ENCODE assay signal across 14 cellular contexts in the genomic region with DNA sequence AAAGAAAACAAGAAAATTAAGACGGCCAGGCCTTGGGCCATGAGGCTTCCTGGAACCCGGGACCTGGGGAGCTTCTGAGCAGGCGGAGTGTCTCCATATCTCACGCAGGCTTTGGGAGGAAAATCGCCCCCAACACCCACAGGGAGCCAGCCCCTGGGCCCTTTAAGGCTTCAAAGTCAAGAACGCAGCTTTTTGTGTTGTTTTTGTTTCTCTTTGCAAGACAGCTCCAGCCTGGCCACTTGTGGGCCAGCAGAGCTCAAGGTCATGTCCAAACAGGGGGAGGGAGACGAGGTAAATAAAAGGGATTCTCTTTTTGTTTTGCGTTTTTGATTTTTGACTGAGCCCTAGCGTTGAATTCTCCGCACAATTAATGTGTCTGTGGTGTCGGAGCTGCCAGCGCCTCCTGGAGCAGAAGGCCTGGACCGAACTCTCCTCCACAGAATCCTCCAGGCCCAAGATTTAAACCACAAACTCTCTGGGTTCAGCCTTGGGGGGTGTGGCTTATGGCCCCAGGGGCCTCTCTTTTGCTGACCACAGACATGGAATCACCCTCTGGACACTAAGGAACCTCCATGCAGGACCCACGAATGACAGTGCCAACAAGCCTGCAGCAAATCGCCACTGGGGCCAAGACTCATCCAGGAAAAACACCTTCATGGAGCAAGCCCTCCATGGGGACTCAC. TPM values are rescaled to one million over a fixed set of nuclear protein-coding genes. Genes with fewer than 3 reads are reported as not detected.
DNase-seq lines count a peak whose midpoint lies in the region; ATAC-seq, FAIRE-seq and TF ChIP-seq lines count a peak whose summit lies in the region.
"Had no signal": no experiment of that assay in that cellular context is flagged by ENCODE, and none has a peak within 500 bp of the region (broad histone marks: within the 10 kb centered on the region; RNA-seq: fewer than 3 reads in every experiment).

No MANE protein-coding gene starts in this region.

- H3K4me3 ChIP-seq in right cardiac atrium (ENCODE audit: low read length): no peak overlapping the region
- no peak overlapping the region for H3K4me3 ChIP-seq in heart left ventricle
- no peak overlapping the region for H3K4me3 ChIP-seq in kidney (ENCODE audit: low read length in 2 of 2)

- H3K36me3 ChIP-seq in heart left ventricle (no peaks in the 10 kb centered on the region), kidney (ENCODE audit: control insufficient read depth in 1 of 2, insufficient read depth in 2 of 2, low read length in 2 of 2) (no peaks in the 10 kb centered on the region)

- no peak overlapping the region for H3K9ac ChIP-seq in kidney (ENCODE audit: low read length in 2 of 2)

- 70% methylated on average over 15 of the region's 15 CpGs for WGBS in right cardiac atrium
- 72 to 85% (median 78%) methylated on average over 15 of the region's 15 CpGs for WGBS in heart left ventricle, 4 donors

- H3K27ac ChIP-seq in right cardiac atrium (ENCODE audit: low read length): peak overlapping the region; percentile 1
- H3K27ac ChIP-seq in heart left ventricle: peak overlapping the region in 6 of 12 donors; percentile 23 to 71 (median 44)
- no peak overlapping the region for H3K27ac ChIP-seq in kidney (ENCODE audit: low read depth in 2 of 2, low read length in 2 of 2)

- intact Hi-C loops in right cardiac atrium (cut with DNase I): no loop called here
- intact Hi-C loops in heart left ventricle (cut with DNase I): loop anchor here in 1 of 10 donors (10.0 kb wide), 1 partner anchor 49 kb away; no protein-coding TSS in a partner anchor
- intact Hi-C loops in sciatic nerve (cut with DNase I): no loop called here
- intact Hi-C loops in kidney (cut with DNase I): no loop called here

- peaks cover 11% of the 10 kb centered on the region for H3K4me1 ChIP-seq in right cardiac atrium (ENCODE audit: control insufficient read depth, insufficient read depth, low read length)
- H3K4me1 ChIP-seq in heart left ventricle: peaks cover 0 to 45% (median 20%) of the 10 kb centered on the region in 12 donors
- H3K4me1 ChIP-seq in kidney (ENCODE audit: control insufficient read depth in 1 of 2, insufficient read depth in 1 of 2, low read depth in 1 of 2, low read length in 2 of 2): peaks cover 0 to 9% of the 10 kb centered on the region in 2 donors

- peak in 1 of 3 donors; percentile 34 for DNase-seq in right cardiac atrium
- DNase-seq in heart left ventricle: no peak
- DNase-seq in left lobe of liver (ENCODE audit: low spot score): no peak
- no peak for DNase-seq in sciatic nerve (ENCODE audit: low spot score)
- DNase-seq in stimulated activated CD4-positive, alpha-beta T cell treated with anti-CD3 and anti-CD28 coated beads, Interleukin-4, amount 100 ng/mL, for 24 hours: no peak
- no peak for DNase-seq in kidney
- DNase-seq: ACHN; NCI-H1694; NCI-H2171 treated with DMSO at 0.1 percent for 48 hours; Right ventricle myocardium superior; stimulated activated CD4-positive, alpha-beta T cell treated with anti-CD3 and anti-CD28 coated beads, Interleukin-1b, Interleukin-23, amount 100 ng/mL, for 48 hours; SW 1271 had no signal

- H3K9me3 ChIP-seq in right cardiac atrium (ENCODE audit: control insufficient read depth, low read length) (no peaks in the 10 kb centered on the region), heart left ventricle (no peaks in the 10 kb centered on the region), kidney (ENCODE audit: control insufficient read depth in 1 of 2, low read length in 2 of 2) (no peaks in the 10 kb centered on the region)

- FAIRE-seq in kidney (lab: Jason Lieb, UNC): no peak

- no peak for TF ChIP-seq POLR2A in heart left ventricle (IDR thresholded peaks at IDR 0.05)

- H3K27me3 ChIP-seq in right cardiac atrium (ENCODE audit: control insufficient read depth, insufficient read depth) (no peaks in the 10 kb centered on the region), heart left ventricle (no peaks in the 10 kb centered on the region)

- TF ChIP-seq CTCF in heart left ventricle (IDR thresholded peaks at IDR 0.05): no peak
- TF ChIP-seq CTCF in kidney (IDR thresholded peaks at IDR 0.05; ENCODE audit: borderline replicate concordance, extremely low read depth, insufficient read depth): no peak

- ATAC-seq in right cardiac atrium (no peak), heart left ventricle (no peak), left lobe of liver (peak; percentile 3), sciatic nerve (peak; percentile 27), HG03045 (IDR thresholded peaks at IDR 0.05; ENCODE audit: unreplicated experiment) (no peak), HG03196 (IDR thresholded peaks at IDR 0.05; ENCODE audit: unreplicated experiment) (no peak)

RNA-seq across cellular contexts. Expression of a gene that starts 8.2 kb away (rescaled TPM):
- total RNA-seq in right cardiac atrium (10 to 100 TPM; 15.7 to 22.9 (median 20.0) TPM), heart left ventricle (10 to 100 TPM in 8 of 9 donors, 1 to 10 TPM in 1; 6.9 to 21.7 (median 15.2) TPM), left lobe of liver (170 TPM), sciatic nerve (69.2 TPM), kidney (13.2 TPM)
- polyA plus RNA-seq in right cardiac atrium (17.0 TPM), heart left ventricle (1 to 10 TPM; 8.3 to 8.8 TPM), kidney (ENCODE audit: insufficient read depth, low read depth, low replicate concordance) (12.3 TPM)

RNA-seq across cellular contexts. Expression of a gene that starts 59.0 kb away (rescaled TPM):
- 1,000 to 10,000 TPM; 1,045 to 1,141 (median 1,055) TPM for total RNA-seq in right cardiac atrium
- 1,140 TPM for polyA plus RNA-seq in right cardiac atrium
- total RNA-seq in heart left ventricle: 1,000 to 10,000 TPM in 8 of 9 donors, 100 to 1,000 TPM in 1; 811 to 2,185 (median 1,239) TPM
- 1,000 to 10,000 TPM; 1,238 to 1,403 TPM for polyA plus RNA-seq in heart left ventricle
- total RNA-seq in left lobe of liver: 436 TPM
- total RNA-seq in sciatic nerve: 979 TPM
- total RNA-seq in kidney: 1,132 TPM
- 952 TPM for polyA plus RNA-seq in kidney (ENCODE audit: insufficient read depth, low read depth, low replicate concordance)

Comparison
In these comparisons a context has a peak if more than half of its experiments do, and no peak if none do; other contexts are left out.
1. ATAC-seq: peak in left lobe of liver (single experiment) and sciatic nerve (single experiment); none in right cardiac atrium (0 of 2), heart left ventricle (0 of 4), HG03045 (single experiment) and HG03196 (single experiment).